Comparison of ENCODE assay signal across 10 cellular contexts in the genomic region with DNA sequence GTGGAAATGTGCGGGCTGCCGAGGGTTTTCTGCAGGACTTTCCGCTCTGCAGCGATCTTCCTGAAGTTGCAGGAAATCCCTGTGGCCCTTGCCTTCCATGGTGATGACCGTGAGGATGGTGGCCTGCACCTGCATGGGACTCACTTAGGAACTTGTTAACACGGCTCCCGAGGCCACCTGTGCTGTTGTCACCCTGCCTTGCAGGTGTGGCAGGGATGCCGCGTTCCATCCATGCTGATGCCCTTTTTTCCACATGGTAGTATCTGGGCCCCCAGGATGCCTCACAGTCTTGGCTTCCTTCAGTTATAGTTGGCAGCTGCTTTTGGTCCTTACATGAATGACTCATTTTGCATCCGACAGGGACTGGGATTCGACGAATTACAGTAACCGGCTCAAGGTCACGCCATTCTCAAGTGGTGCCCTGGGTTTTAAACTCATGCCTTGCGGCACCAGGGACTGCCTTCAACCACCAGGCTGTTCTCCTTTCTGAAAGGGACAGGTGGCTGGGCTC. TPM values are rescaled to one million over a fixed set of nuclear protein-coding genes. Genes with fewer than 3 reads are reported as not detected.
A peak's percentile ranks its signal among the peaks of the same experiment; 100 is the strongest.
DNase-seq lines count a peak whose midpoint lies in the region; ATAC-seq and TF ChIP-seq lines count a peak whose summit lies in the region.
"Had no signal": no experiment of that assay in that cellular context is flagged by ENCODE, and none has a peak within 500 bp of the region (broad histone marks: within the 10 kb centered on the region; RNA-seq: fewer than 3 reads in every experiment).

No MANE protein-coding gene starts in this region.

- H3K27ac ChIP-seq in RWPE2 (ENCODE audit: poor library complexity, severe bottlenecking) (no peak overlapping the region), psoas muscle (no peak overlapping the region)

- ATAC-seq in RWPE2 (ENCODE audit: low read depth) (no peak), psoas muscle (no peak), GM21367 (IDR thresholded peaks at IDR 0.05; ENCODE audit: unreplicated experiment) (no peak)

- H3K9me3 ChIP-seq in RWPE2 (ENCODE audit: severe bottlenecking) (no peaks in the 10 kb centered on the region), psoas muscle (no peaks in the 10 kb centered on the region)

- intact Hi-C loops in psoas muscle (cut with DNase I) = no loop called here
- intact Hi-C loops in head of caudate nucleus (cut with DNase I) = no loop called here
- intact Hi-C loops in CD14-positive monocyte (cut with micrococcal nuclease) = no loop called here

- no peaks in the 10 kb centered on the region for H3K4me1 ChIP-seq in RWPE2 (ENCODE audit: insufficient read depth, poor library complexity, severe bottlenecking)
- peaks cover 10% of the 10 kb centered on the region for H3K4me1 ChIP-seq in psoas muscle

- H3K27ac Mint-ChIP-seq in CD14-positive monocyte = peak overlapping the region in 1 of 7 donors; percentile 12
- H3K27ac Mint-ChIP-seq: activated naive CD4-positive, alpha-beta T cell treated with anti-CD3 and anti-CD28 coated beads, Interleukin-2, amount 50 U/mL, for 24 hours had no signal

- H3K4me1 Mint-ChIP-seq in CD14-positive monocyte = peaks cover 9% of the 10 kb centered on the region

- peaks cover 3 to 7% of the 10 kb centered on the region in 2 donors for H3K36me3 Mint-ChIP-seq in CD14-positive monocyte

- H3K9me3 Mint-ChIP-seq in CD14-positive monocyte = peaks cover 0 to 4% (median 0%) of the 10 kb centered on the region in 7 donors
- H3K9me3 Mint-ChIP-seq: activated naive CD4-positive, alpha-beta T cell treated with anti-CD3 and anti-CD28 coated beads, Interleukin-2, amount 50 U/mL, for 24 hours had no signal

- H3K27me3 ChIP-seq in RWPE2 (ENCODE audit: insufficient read depth, poor library complexity, severe bottlenecking) (no peaks in the 10 kb centered on the region), psoas muscle (ENCODE audit: insufficient read depth in 3 of 3, low read length in 2 of 3) (no peaks in the 10 kb centered on the region)

- DNase-seq in EL (peak; percentile 50), RWPE2 (ENCODE audit: low spot score) (peak; percentile 34), fibroblast of gingiva (ENCODE audit: low read depth) (peak; percentile 83), psoas muscle (no peak), head of caudate nucleus (no peak), RKO (ENCODE audit: low spot score) (no peak), CD14-positive monocyte (ENCODE audit: low spot score) (no peak)
- DNase-seq: activated CD4-positive, alpha-beta T cell treated with anti-CD3 and anti-CD28 coated beads for 48 hours had no signal

- H3K4me3 ChIP-seq in RWPE2 (ENCODE audit: severe bottlenecking) (no peak overlapping the region), psoas muscle (peak overlapping the region; percentile 30)

- H3K4me3 Mint-ChIP-seq in CD14-positive monocyte = no peak overlapping the region
- H3K4me3 Mint-ChIP-seq: activated naive CD4-positive, alpha-beta T cell treated with anti-CD3 and anti-CD28 coated beads, Interleukin-2, amount 50 U/mL, for 24 hours had no signal

- 48 to 53% (median 53%) methylated on average over 15 of the region's 15 CpGs for WGBS in psoas muscle, 3 donors

- H3K27me3 Mint-ChIP-seq in CD14-positive monocyte (ENCODE audit: low read depth in 3 of 3) = peaks cover 0 to 2% (median 0%) of the 10 kb centered on the region in 3 donors
- H3K27me3 Mint-ChIP-seq: activated naive CD4-positive, alpha-beta T cell treated with anti-CD3 and anti-CD28 coated beads, Interleukin-2, amount 50 U/mL, for 24 hours had no signal

- H3K36me3 ChIP-seq in RWPE2 (ENCODE audit: low read depth) = no peaks in the 10 kb centered on the region
- no peaks in the 10 kb centered on the region for H3K36me3 ChIP-seq in psoas muscle (ENCODE audit: insufficient read depth in 1 of 2, low read depth in 1 of 2)

- no peak for TF ChIP-seq CTCF in RWPE2 (IDR thresholded peaks at IDR 0.05; ENCODE audit: poor library complexity, severe bottlenecking)
- TF ChIP-seq CTCF in psoas muscle (IDR thresholded peaks at IDR 0.05) = no peak
- no peak for TF ChIP-seq CTCF in CD14-positive monocyte (IDR thresholded peaks at IDR 0.05)

RNA-seq across cellular contexts. Expression of a gene that starts 37.2 kb away (rescaled TPM):
- total RNA-seq in psoas muscle = 10 to 100 TPM in 2 of 4 donors, 1 to 10 TPM in 2; 2.6 to 30.2 (median 12.4) TPM
- 1 to 10 TPM; 3.2 to 8.1 (median 6.1) TPM for polyA plus RNA-seq in psoas muscle
- polyA plus RNA-seq in CD14-positive monocyte = 1 to 10 TPM in 1 of 2 donors, under 1 TPM in 1; 0.82 to 1.6 TPM

Comparison
In these comparisons a context has a peak if more than half of its experiments do, and no peak if none do; other contexts are left out.
1. DNase-seq: peak in EL (single experiment), RWPE2 (single experiment) and fibroblast of gingiva (single experiment); none in psoas muscle (0 of 2), head of caudate nucleus (0 of 42), RKO (single experiment) and CD14-positive monocyte (single experiment).